24 cellular contexts compared by ENCODE assay signal in the genomic region with DNA sequence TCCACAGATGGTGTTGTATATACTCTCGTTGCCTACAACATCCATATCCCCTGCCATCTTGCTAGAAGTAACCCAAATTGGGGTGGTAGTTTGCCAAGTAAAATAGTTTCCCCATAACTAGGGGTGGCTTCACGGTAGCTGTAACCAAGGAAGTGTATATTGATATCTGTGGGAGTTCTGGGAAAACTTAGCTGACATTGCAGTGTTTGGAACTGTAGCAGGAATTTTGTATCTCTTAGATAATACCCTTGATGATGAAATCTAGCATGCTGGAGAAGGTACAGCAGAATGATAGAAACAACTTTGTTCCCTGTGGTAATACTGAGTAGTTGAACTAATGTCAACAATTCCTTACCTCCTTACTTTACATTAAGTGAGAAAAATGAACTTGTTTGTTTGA. TPM values are rescaled to one million over a fixed set of nuclear protein-coding genes. Genes with fewer than 3 reads are reported as not detected.
"Had no signal": no experiment of that assay in that cellular context is flagged by ENCODE, and none has a peak within 500 bp of the region (broad histone marks: within the 10 kb centered on the region; RNA-seq: fewer than 3 reads in every experiment).

No MANE protein-coding gene starts in this region.

- H3K4me1 ChIP-seq: colonic mucosa, lower lobe of right lung, prostate gland, stomach, thyroid gland had no signal

- FAIRE-seq: keratinocyte had no signal

- ATAC-seq: esophagus mucosa; left ventricle myocardium superior; lower lobe of right lung; naive thymus-derived CD8-positive, alpha-beta T cell; sciatic nerve; stimulated activated effector memory CD8-positive, alpha-beta T cell treated with anti-CD3 and anti-CD28 coated beads, Interleukin-12 subunit alpha, Interleukin-12 subunit beta, amount 100 ng/mL, for 72 hours had no signal

- H3K27me3 ChIP-seq: colonic mucosa, right atrium auricular region, stomach, thyroid gland, vagina had no signal

- H3K36me3 ChIP-seq: colonic mucosa, lower lobe of right lung, prostate gland, right atrium auricular region, stomach, thyroid gland, vagina had no signal

- DNase-seq: colonic mucosa; effector CD8-positive, alpha-beta T cell; endodermal cell; foreskin melanocyte; hypothalamus; immature natural killer cell; left ventricle myocardium superior; lower lobe of right lung; naive thymus-derived CD8-positive, alpha-beta T cell; nephron progenitor cell; nucleus accumbens; stimulated activated CD4-positive, alpha-beta T cell treated with anti-CD3 and anti-CD28 coated beads, Interleukin-2, amount 100 ng/mL, for 24 hours; stimulated activated CD4-positive, alpha-beta T cell treated with anti-CD3 and anti-CD28 coated beads, Interleukin-4, amount 100 ng/mL, for 24 hours; stimulated activated naive CD4-positive, alpha-beta T cell treated with Interleukin-2 at 50 U/mL for 16 hours; stomach; thyroid gland; trophoblast cell had no signal

- H3K4me3 ChIP-seq: colonic mucosa, lower lobe of right lung, prostate gland, right atrium auricular region, stomach, thyroid gland, vagina had no signal

- H3K9me3 ChIP-seq: colonic mucosa, lower lobe of right lung, prostate gland, right atrium auricular region, stomach, thyroid gland, vagina had no signal

RNA-seq across cellular contexts. Expression of gene FBXL7, which starts 29.8 kb away (rescaled TPM):
- total RNA-seq: naive thymus-derived CD8-positive, alpha-beta T cell had no signal
